In genomic region chr1:202957733-202958543, GRCh38 we compare ENCODE assay signal across 8 cellular contexts. TPM values are rescaled to one million over a fixed set of nuclear protein-coding genes. Genes with fewer than 3 reads are reported as not detected.
DNase-seq lines count a peak whose midpoint lies in the region; ATAC-seq and TF ChIP-seq lines count a peak whose summit lies in the region.

A gene with protein sequence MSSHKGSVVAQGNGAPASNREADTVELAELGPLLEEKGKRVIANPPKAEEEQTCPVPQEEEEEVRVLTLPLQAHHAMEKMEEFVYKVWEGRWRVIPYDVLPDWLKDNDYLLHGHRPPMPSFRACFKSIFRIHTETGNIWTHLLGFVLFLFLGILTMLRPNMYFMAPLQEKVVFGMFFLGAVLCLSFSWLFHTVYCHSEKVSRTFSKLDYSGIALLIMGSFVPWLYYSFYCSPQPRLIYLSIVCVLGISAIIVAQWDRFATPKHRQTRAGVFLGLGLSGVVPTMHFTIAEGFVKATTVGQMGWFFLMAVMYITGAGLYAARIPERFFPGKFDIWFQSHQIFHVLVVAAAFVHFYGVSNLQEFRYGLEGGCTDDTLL (minus strand): TSS chr1:202958312. CDS start chr1:202951070, 7,242 bp downstream.

- H3K9me3 ChIP-seq in left lung, result no peaks in the 10 kb centered on the region

- peak in 1 of 2 donors; percentile 37 for TF ChIP-seq CTCF in left lung (IDR thresholded peaks at IDR 0.05)

- peaks cover 18 to 52% of the 10 kb centered on the region in 2 donors for H3K4me1 ChIP-seq in left lung

- H3K27me3 ChIP-seq in left lung, result no peaks in the 10 kb centered on the region

- peak within 1 kb of the TSS; percentile 93 to 96 for H3K27ac ChIP-seq in left lung

- H3K4me3 ChIP-seq in left lung, result peak within 1 kb of the TSS; percentile 96 to 99

- DNase-seq in C1 segment of cervical spinal cord (lab: John Stamatoyannopoulos, UW), result peak; percentile 17 to 90 (median 78)
- peak; percentile 96 for DNase-seq in GM19240 (ENCODE audit: insufficient read length, low spot score)
- peak; percentile 53 for DNase-seq in NCI-H526 treated with DMSO at 0.1 percent for 48 hours (lab: John Stamatoyannopoulos, UW)
- DNase-seq in activated CD4-positive, alpha-beta T cell treated with anti-CD3 and anti-CD28 coated beads, Interleukin-2, amount 50 U/mL, for 24 hours (ENCODE audit: low read depth in 1 of 2, low spot score in 1 of 2), result peak; percentile 87
- peak; percentile 71 for DNase-seq in dedifferentiated amniotic fluid mesenchymal stem cell (ENCODE audit: extremely low spot score)
- peak; percentile 95 to 98 for DNase-seq in left lung
- peak; percentile 90 to 92 for DNase-seq in stimulated activated CD4-positive, alpha-beta T cell treated with anti-CD3 and anti-CD28 coated beads, Interleukin-2, amount 100 ng/mL, for 48 hours

- peaks cover 0 to 21% of the 10 kb centered on the region in 2 donors for H3K36me3 ChIP-seq in left lung

- ATAC-seq in HG03457 (IDR thresholded peaks at IDR 0.05; ENCODE audit: unreplicated experiment) (peak; percentile 89), left lung (peak; percentile 97)

- intact Hi-C loops in left lung (cut with DNase I), result no loop called here

RNA-seq across cellular contexts. Expression of the gene that starts here (rescaled TPM):
- total RNA-seq in left lung, result 100 to 1,000 TPM; 130 to 138 TPM

Comparison
In these comparisons a context has a peak if more than half of its experiments do, and no peak if none do; other contexts are left out.
1. Peak in every context shown above with its lines: DNase-seq, ATAC-seq, H3K4me3 ChIP-seq and H3K27ac ChIP-seq.